Comparison of ENCODE assay signal across 28 cellular contexts in genomic region chr3:161322781-161323568, GRCh38. TPM values are rescaled to one million over a fixed set of nuclear protein-coding genes. Genes with fewer than 3 reads are reported as not detected.
"Had no signal": no experiment of that assay in that cellular context is flagged by ENCODE, and none has a peak within 500 bp of the region (broad histone marks: within the 10 kb centered on the region; RNA-seq: fewer than 3 reads in every experiment).

No MANE protein-coding gene starts in this region.

- DNase-seq: activated B cell treated with CpG ODN at 0.5 μM for 24 hours; activated CD4-positive, alpha-beta memory T cell treated with anti-CD3 and anti-CD28 coated beads for 36 hours; activated CD4-positive, alpha-beta T cell treated with anti-CD3 and anti-CD28 coated beads for 1 hour; activated CD4-positive, alpha-beta T cell treated with anti-CD3 and anti-CD28 coated beads, Interleukin-2, amount 10 ng/mL, durations not matched to agents 7 days and 5 days; activated CD8-positive, alpha-beta memory T cell treated with anti-CD3 and anti-CD28 coated beads for 24 hours; activated effector memory CD4-positive, alpha-beta T cell treated with anti-CD3 and anti-CD28 coated beads, Interleukin-2, amount 50 U/mL, for 16 hours; activated naive CD4-positive, alpha-beta T cell treated with Interleukin-2 at 50 U/mL for 16 hours; activated naive CD8-positive, alpha-beta T cell treated with anti-CD3 and anti-CD28 coated beads, Interleukin-2, amount 50 U/mL, for 24 hours; activated T-cell treated with anti-CD3 and anti-CD28 coated beads, Interleukin-2, amount 50 U/mL, for 4 hours; amniotic stem cell; Kasumi-1; KBM-7; NCI-H1105 treated with DMSO at 0.1 percent for 48 hours; NCI-H1436 treated with DMSO at 0.1 percent for 48 hours; NCI-H187; NCI-H2171; NCI-H2227 treated with DMSO at 0.1 percent for 48 hours; NCI-H446 treated with DMSO at 0.1 percent for 48 hours; NCI-H526 treated with DMSO at 0.1 percent for 48 hours; NK-92 treated with Interleukin-12 subunit alpha and Interleukin-12 subunit beta, amount 100 ng/mL, for 24 hours; OCI-M1; SHP77 treated with DMSO at 0.1 percent for 48 hours; T-helper 17 cell; T-helper 9 cell had no signal

- H3K4me1 Mint-ChIP-seq: activated B cell treated with CpG ODN at 0.5 μM for 24 hours; activated CD4-positive, alpha-beta T cell treated with anti-CD3 and anti-CD28 coated beads, Interleukin-2, amount 10 ng/mL, durations not matched to agents 7 days and 5 days; activated naive CD8-positive, alpha-beta T cell treated with anti-CD3 and anti-CD28 coated beads, Interleukin-2, amount 50 U/mL, for 24 hours; brain; T-helper 17 cell had no signal

- ATAC-seq: activated naive CD4-positive, alpha-beta T cell treated with anti-CD3 and anti-CD28 coated beads, Interleukin-2, amount 50 U/mL, for 72 hours; activated naive CD8-positive, alpha-beta T cell treated with anti-CD3 and anti-CD28 coated beads, Interleukin-2, amount 50 U/mL, for 24 hours; activated T-cell treated with anti-CD3 and anti-CD28 coated beads, Interleukin-2, amount 50 U/mL, for 4 hours; T-helper 17 cell had no signal

- H3K27ac Mint-ChIP-seq: activated B cell treated with CpG ODN at 0.5 μM for 24 hours; activated CD4-positive, alpha-beta memory T cell treated with anti-CD3 and anti-CD28 coated beads for 36 hours; activated CD4-positive, alpha-beta T cell treated with anti-CD3 and anti-CD28 coated beads, Interleukin-2, amount 10 ng/mL, durations not matched to agents 7 days and 5 days; activated naive CD4-positive, alpha-beta T cell treated with anti-CD3 and anti-CD28 coated beads, Interleukin-2, amount 50 U/mL, for 72 hours; activated naive CD8-positive, alpha-beta T cell treated with anti-CD3 and anti-CD28 coated beads, Interleukin-2, amount 50 U/mL, for 24 hours; brain; T-helper 17 cell had no signal

- H3K36me3 Mint-ChIP-seq: brain had no signal

- H3K4me3 Mint-ChIP-seq: activated B cell treated with CpG ODN at 0.5 μM for 24 hours; activated CD4-positive, alpha-beta memory T cell treated with anti-CD3 and anti-CD28 coated beads for 36 hours; activated CD4-positive, alpha-beta T cell treated with anti-CD3 and anti-CD28 coated beads, Interleukin-2, amount 10 ng/mL, durations not matched to agents 7 days and 5 days; activated naive CD8-positive, alpha-beta T cell treated with anti-CD3 and anti-CD28 coated beads, Interleukin-2, amount 50 U/mL, for 24 hours; activated T-cell treated with anti-CD3 and anti-CD28 coated beads, Interleukin-2, amount 50 U/mL, for 4 hours; brain; T-helper 17 cell had no signal

- H3K27me3 Mint-ChIP-seq: activated CD4-positive, alpha-beta memory T cell treated with anti-CD3 and anti-CD28 coated beads for 36 hours; brain; T-helper 17 cell had no signal

- FAIRE-seq: astrocyte, RCC 7860 had no signal

RNA-seq across cellular contexts. Expression of gene SPTSSB, which starts 48.3 kb away (rescaled TPM):
- total RNA-seq: activated B cell treated with CpG ODN at 0.5 μM for 24 hours; activated CD4-positive, alpha-beta memory T cell treated with anti-CD3 and anti-CD28 coated beads for 36 hours; activated CD4-positive, alpha-beta T cell treated with anti-CD3 and anti-CD28 coated beads, Interleukin-2, amount 10 ng/mL, durations not matched to agents 7 days and 5 days; activated naive CD4-positive, alpha-beta T cell treated with anti-CD3 and anti-CD28 coated beads, Interleukin-2, amount 50 U/mL, for 72 hours had no signal
